In genomic region chr1:175191654-175192053, GRCh38 we compare ENCODE assay signal across 1 cellular context.
TF ChIP-seq lines count a peak whose summit lies in the region.

No MANE protein-coding gene starts in this region.

TF ChIP-seq in HCT116, 20 proteins besides CTCF, POLR2A, EP300 and RAD21 (continued from another document):
- TF ChIP-seq REST (IDR thresholded peaks at IDR 0.05; ENCODE audit: low read depth) (no peak), SP1 (IDR thresholded peaks at IDR 0.05; ENCODE audit: low read depth) (no peak), EGR1 (IDR thresholded peaks at IDR 0.05; ENCODE audit: low read depth) (no peak), ATF3 (IDR thresholded peaks at IDR 0.05) (no peak), SRF (IDR thresholded peaks at IDR 0.05; ENCODE audit: low read depth) (no peak), ZFX (IDR thresholded peaks at IDR 0.05) (no peak), EZH2phosphoT487 (IDR thresholded peaks at IDR 0.05; ENCODE audit: borderline replicate concordance) (no peak), MAX (IDR thresholded peaks at IDR 0.05) (no peak), FOSL1 (IDR thresholded peaks at IDR 0.05; ENCODE audit: low read depth) (no peak), CBX3 (IDR thresholded peaks at IDR 0.05; ENCODE audit: low read depth) (no peak), CEBPB (IDR thresholded peaks at IDR 0.05; ENCODE audit: low read depth) (no peak), ELF1 (IDR thresholded peaks at IDR 0.05; ENCODE audit: borderline replicate concordance, low read depth) (no peak), SIN3A (IDR thresholded peaks at IDR 0.05; ENCODE audit: low read depth) (no peak), ZBTB33 (IDR thresholded peaks at IDR 0.05; ENCODE audit: extremely low read depth, insufficient replicate concordance, low read length) (no peak), POLR2AphosphoS5 (IDR thresholded peaks at IDR 0.05; ENCODE audit: low read depth, low read length) (no peak), TCF7L2 (IDR thresholded peaks at IDR 0.05; ENCODE audit: borderline replicate concordance, extremely low read depth, insufficient read depth, insufficient read length) (no peak), JUND (IDR thresholded peaks at IDR 0.05) (no peak), YY1 (IDR thresholded peaks at IDR 0.05; ENCODE audit: extremely low read depth, insufficient replicate concordance, low read depth, low read length) (no peak)
